In genomic region chr11:66343176-66343575, GRCh38 we compare ENCODE assay signal across 2 cellular contexts.
TF ChIP-seq lines count a peak whose summit lies in the region.

No MANE protein-coding gene starts in this region.

TF ChIP-seq in A549, 52 proteins besides CTCF, POLR2A, EP300 and RAD21:
- TF ChIP-seq MAX (IDR thresholded peaks at IDR 0.05): no peak
- TF ChIP-seq RCOR1 (IDR thresholded peaks at IDR 0.05; ENCODE audit: low read depth, low read length): no peak
- TF ChIP-seq MAZ (IDR thresholded peaks at IDR 0.05; ENCODE audit: borderline replicate concordance, low read depth, low read length): no peak
- no peak for TF ChIP-seq RFX5 (IDR thresholded peaks at IDR 0.05)
- TF ChIP-seq USF2 (IDR thresholded peaks at IDR 0.05): no peak
- TF ChIP-seq CHD4 (IDR thresholded peaks at IDR 0.05; ENCODE audit: borderline replicate concordance): no peak
- TF ChIP-seq JUNB (IDR thresholded peaks at IDR 0.05): no peak

TF ChIP-seq in HepG2, 621 proteins besides CTCF, POLR2A, EP300 and RAD21:
- no peak for TF ChIP-seq IKZF1 (IDR thresholded peaks at IDR 0.05)
- TF ChIP-seq ZNF878 (CRISPR knock-in tag; IDR thresholded peaks at IDR 0.05): no peak
- no peak for TF ChIP-seq ZNF775 (CRISPR knock-in tag; IDR thresholded peaks at IDR 0.05; ENCODE audit: borderline replicate concordance)
- no peak for TF ChIP-seq HOXA3 (CRISPR knock-in tag; IDR thresholded peaks at IDR 0.05)
- TF ChIP-seq SYNCRIP (IDR thresholded peaks at IDR 0.05; ENCODE audit: insufficient read depth, low read depth, low read length): no peak
- no peak for TF ChIP-seq ZNF138 (CRISPR knock-in tag; IDR thresholded peaks at IDR 0.05; ENCODE audit: low read depth)
- TF ChIP-seq U2AF2 (IDR thresholded peaks at IDR 0.05; ENCODE audit: low read depth, low read length): no peak
- TF ChIP-seq GLMP (CRISPR knock-in tag; IDR thresholded peaks at IDR 0.05; ENCODE audit: borderline replicate concordance): no peak
- no peak for TF ChIP-seq GABPB1 (CRISPR knock-in tag; IDR thresholded peaks at IDR 0.05)
- TF ChIP-seq NFYB (CRISPR knock-in tag; IDR thresholded peaks at IDR 0.05): no peak
- TF ChIP-seq NBN (conservative IDR thresholded peaks at IDR 0.05): no peak
- no peak for TF ChIP-seq ZBTB38 (CRISPR knock-in tag; IDR thresholded peaks at IDR 0.05)
- no peak for TF ChIP-seq CAMTA2 (CRISPR knock-in tag; IDR thresholded peaks at IDR 0.05; ENCODE audit: borderline replicate concordance)
- TF ChIP-seq ZNF251 (CRISPR knock-in tag; IDR thresholded peaks at IDR 0.05): no peak
- TF ChIP-seq KLF9 (CRISPR knock-in tag; IDR thresholded peaks at IDR 0.05; ENCODE audit: low read depth): no peak
- TF ChIP-seq GMEB2 (CRISPR knock-in tag; IDR thresholded peaks at IDR 0.05; ENCODE audit: low read depth): no peak
TF ChIP-seq in HepG2: peak in this region for 0.
